ENCODE assay signal across 1 cellular context in genomic region chr11:130198964-130199363, GRCh38.
TF ChIP-seq lines count a peak whose summit lies in the region.

No MANE protein-coding gene starts in this region.

TF ChIP-seq in A549, 52 proteins besides CTCF, POLR2A, EP300 and RAD21 (continued from another document):
- TF ChIP-seq E2F6 (IDR thresholded peaks at IDR 0.05; ENCODE audit: borderline replicate concordance, low read depth), result no peak
- no peak for TF ChIP-seq FOSB (CRISPR knock-in tag; IDR thresholded peaks at IDR 0.05)
- no peak for TF ChIP-seq KDM5A (IDR thresholded peaks at IDR 0.05)
- TF ChIP-seq HOXB5 (CRISPR knock-in tag; IDR thresholded peaks at IDR 0.05), result no peak
- no peak for TF ChIP-seq BCL3 (IDR thresholded peaks at IDR 0.05)
- no peak for TF ChIP-seq ZC3H11A (IDR thresholded peaks at IDR 0.05)
- TF ChIP-seq CBX8 (IDR thresholded peaks at IDR 0.05), result no peak
- no peak for TF ChIP-seq JUN (IDR thresholded peaks at IDR 0.05)
- no peak for TF ChIP-seq JUNB (IDR thresholded peaks at IDR 0.05)
- no peak for TF ChIP-seq NFE2L2 (conservative IDR thresholded peaks at IDR 0.05; ENCODE audit: low read length)
- TF ChIP-seq ESRRA (IDR thresholded peaks at IDR 0.05; ENCODE audit: borderline replicate concordance, low read length), result no peak
- no peak for TF ChIP-seq ATOH8 (CRISPR knock-in tag; IDR thresholded peaks at IDR 0.05; ENCODE audit: low read depth)
- no peak for TF ChIP-seq EHF (CRISPR knock-in tag; IDR thresholded peaks at IDR 0.05)
- TF ChIP-seq SMC3 (IDR thresholded peaks at IDR 0.05), result no peak
- TF ChIP-seq PBX3 (IDR thresholded peaks at IDR 0.05), result no peak
- TF ChIP-seq BHLHE40 (IDR thresholded peaks at IDR 0.05; ENCODE audit: low read depth, low read length), result no peak
- TF ChIP-seq SREBF2 (IDR thresholded peaks at IDR 0.05), result no peak
- TF ChIP-seq REST (IDR thresholded peaks at IDR 0.05), result no peak
TF ChIP-seq in A549: peak in this region for 0.
